In genomic region chr6:37111156-37111461, GRCh38 we compare ENCODE assay signal across 26 cellular contexts. TPM values are rescaled to one million over a fixed set of nuclear protein-coding genes. Genes with fewer than 3 reads are reported as not detected.
DNase-seq lines count a peak whose midpoint lies in the region; ATAC-seq, FAIRE-seq and TF ChIP-seq lines count a peak whose summit lies in the region.
"Had no signal": no experiment of that assay in that cellular context is flagged by ENCODE, and none has a peak within 500 bp of the region (broad histone marks: within the 10 kb centered on the region; RNA-seq: fewer than 3 reads in every experiment).

No MANE protein-coding gene starts in this region.

- H4K20me1 ChIP-seq in HepG2 (ENCODE audit: insufficient read depth, low read length) (no peaks in the 10 kb centered on the region), hepatocyte (ENCODE audit: insufficient read depth, poor library complexity, severe bottlenecking) (no peaks in the 10 kb centered on the region)

- no peaks in the 10 kb centered on the region for H3K9me3 Mint-ChIP-seq in T-helper 1 cell treated with Interleukin-12 subunit alpha and Interleukin-12 subunit beta and Interleukin-4 antibody, amounts not matched to agents 30 μg/mL and 1 μg/mL, for 36 hours
- peaks cover 0 to 3% (median 0%) of the 10 kb centered on the region in 7 donors for H3K9me3 Mint-ChIP-seq in CD14-positive monocyte
- H3K9me3 Mint-ChIP-seq: central memory CD8-positive, alpha-beta T cell; HFFc6 had no signal

- H3K4me2 ChIP-seq in HepG2 (ENCODE audit: low read depth, low read length) (peak overlapping the region; percentile 85), hepatocyte (peak overlapping the region; percentile 62)

- in situ Hi-C loops in HepG2 (cut with HindIII; ENCODE audit: extremely low pct_ligation_motif_present, low pct_unique_long_range_greater_than_20kb): no loop called here

- no peak overlapping the region for H3K4me3 Mint-ChIP-seq in T-helper 1 cell treated with Interleukin-12 subunit alpha and Interleukin-12 subunit beta and Interleukin-4 antibody, amounts not matched to agents 30 μg/mL and 1 μg/mL, for 36 hours
- no peak overlapping the region for H3K4me3 Mint-ChIP-seq in CD14-positive monocyte
- H3K4me3 Mint-ChIP-seq: activated naive CD8-positive, alpha-beta T cell; central memory CD8-positive, alpha-beta T cell; HFFc6; nephron had no signal

- no peak for TF ChIP-seq RAD21 in HepG2 (CRISPR knock-in tag; IDR thresholded peaks at IDR 0.05)

- H3K4me3 ChIP-seq in HepG2 (replicated peaks in 1 of 3; ENCODE audit: insufficient read depth in 1 of 3, low read depth in 2 of 3, low read length in 3 of 3) (peak overlapping the region in 1 of 3 experiments; percentile 41; a peak in 1 of 6 replicates), right lobe of liver (no peak overlapping the region), hepatocyte (no peak overlapping the region)
- H3K4me3 ChIP-seq: lower lobe of right lung, skin epidermis, transverse colon had no signal

- no peaks in the 10 kb centered on the region for H3K36me3 Mint-ChIP-seq in T-helper 1 cell treated with Interleukin-12 subunit alpha and Interleukin-12 subunit beta and Interleukin-4 antibody, amounts not matched to agents 30 μg/mL and 1 μg/mL, for 36 hours (ENCODE audit: low read depth)
- no peaks in the 10 kb centered on the region for H3K36me3 Mint-ChIP-seq in CD14-positive monocyte
- H3K36me3 Mint-ChIP-seq: activated naive CD8-positive, alpha-beta T cell had no signal

- no peak for FAIRE-seq in HepG2 (lab: Jason Lieb, UNC)
- FAIRE-seq: astrocyte, endometrium, frontal cortex had no signal

- DNase-seq in HepG2 (ENCODE audit: low spot score) (no peak), right lobe of liver (no peak), hepatocyte (ENCODE audit: low spot score) (no peak), CD14-positive monocyte (ENCODE audit: low spot score) (no peak)
- DNase-seq: activated CD4-positive, alpha-beta T cell treated with anti-CD3 and anti-CD28 coated beads, Interleukin-2, amount 50 U/mL, for 4 hours; C1 segment of cervical spinal cord; dermis blood vessel endothelial cell; GOT3; HFFc6; lower lobe of right lung; NCI-H446 treated with DMSO at 0.1 percent for 48 hours; OCI-M1; T-helper 9 cell; transverse colon; WERI-Rb-1 had no signal

- H3K27me3 Mint-ChIP-seq in T-helper 1 cell treated with Interleukin-12 subunit alpha and Interleukin-12 subunit beta and Interleukin-4 antibody, amounts not matched to agents 30 μg/mL and 1 μg/mL, for 36 hours (ENCODE audit: low read depth): no peaks in the 10 kb centered on the region
- peaks cover 0 to 7% (median 1%) of the 10 kb centered on the region in 3 donors for H3K27me3 Mint-ChIP-seq in CD14-positive monocyte (ENCODE audit: low read depth in 3 of 3)
- H3K27me3 Mint-ChIP-seq: activated naive CD8-positive, alpha-beta T cell; central memory CD8-positive, alpha-beta T cell had no signal

- H3K9ac ChIP-seq in HepG2 (ENCODE audit: insufficient read depth, low read depth, low read length): peak overlapping the region; percentile 67; the same call in 1 of the 2 replicates

- intact Hi-C loops in HepG2 (cut with micrococcal nuclease; ENCODE audit: unreplicated experiment) (no loop called here), right lobe of liver (cut with DNase I) (no loop called here), CD14-positive monocyte (cut with micrococcal nuclease) (loop anchor here in 1 of 2 donors (10.0 kb wide), 1 partner anchor 46 kb away; no protein-coding TSS in a partner anchor)

- H3K9me2 ChIP-seq in hepatocyte (replicated peaks; ENCODE audit: insufficient read depth): no peaks in the 10 kb centered on the region

- H3K27ac ChIP-seq in HepG2 (ENCODE audit: extremely low read length, insufficient read depth, low read length): peak overlapping the region; percentile 76
- no peak overlapping the region for H3K27ac ChIP-seq in right lobe of liver
- peak overlapping the region; percentile 87 for H3K27ac ChIP-seq in hepatocyte
- H3K27ac ChIP-seq: lower lobe of right lung, WERI-Rb-1 had no signal

- H3K27me3 ChIP-seq in HepG2 (ENCODE audit: control insufficient read depth in 1 of 2, insufficient read depth in 2 of 2, low read length in 2 of 2): no peaks in the 10 kb centered on the region
- no peaks in the 10 kb centered on the region for H3K27me3 ChIP-seq in right lobe of liver
- no peaks in the 10 kb centered on the region for H3K27me3 ChIP-seq in hepatocyte
- H3K27me3 ChIP-seq: transverse colon had no signal

- CTCF ChIA-PET in HepG2 (lab: Yijun Ruan, JAX; ENCODE audit: low intra/inter-chr PET ratio, low total read pairs): no interaction called here

- H3K4me1 ChIP-seq in HepG2 (ENCODE audit: insufficient read depth, low read length): peaks cover 76% of the 10 kb centered on the region
- peaks cover 0 to 13% (median 4%) of the 10 kb centered on the region in 4 donors for H3K4me1 ChIP-seq in right lobe of liver
- peaks cover 23% of the 10 kb centered on the region for H3K4me1 ChIP-seq in hepatocyte (ENCODE audit: insufficient read depth)
- H3K4me1 ChIP-seq: transverse colon had no signal

- H3K79me2 ChIP-seq in HepG2 (ENCODE audit: insufficient read depth, low read length) (no peaks in the 10 kb centered on the region), hepatocyte (no peaks in the 10 kb centered on the region)

- no peak for TF ChIP-seq CTCF in HepG2 (CRISPR knock-in tag; IDR thresholded peaks at IDR 0.05)
- TF ChIP-seq CTCF in right lobe of liver (IDR thresholded peaks at IDR 0.05): no peak
- TF ChIP-seq CTCF in hepatocyte (IDR thresholded peaks at IDR 0.05; ENCODE audit: poor library complexity): no peak
- no peak for TF ChIP-seq CTCF in CD14-positive monocyte (IDR thresholded peaks at IDR 0.05)

- peak overlapping the region; percentile 61 for H3K27ac Mint-ChIP-seq in T-helper 1 cell treated with Interleukin-12 subunit alpha and Interleukin-12 subunit beta and Interleukin-4 antibody, amounts not matched to agents 30 μg/mL and 1 μg/mL, for 36 hours
- no peak overlapping the region for H3K27ac Mint-ChIP-seq in CD14-positive monocyte
- H3K27ac Mint-ChIP-seq: activated naive CD8-positive, alpha-beta T cell; HFFc6 had no signal

- ATAC-seq in HepG2 (peak; percentile 5; the same call in 2 of the 3 replicates), right lobe of liver (no peak), GM19397 (IDR thresholded peaks at IDR 0.05; ENCODE audit: unreplicated experiment) (no peak), HG03039 (IDR thresholded peaks at IDR 0.05; ENCODE audit: unreplicated experiment) (no peak)
- ATAC-seq: Right ventricle myocardium inferior had no signal

- no TSS peak for BruUV-seq in HepG2 (replicated peaks; lab: Mats Ljungman, UMichigan)

- H2AFZ ChIP-seq in HepG2 (ENCODE audit: low read length) (no peak overlapping the region), hepatocyte (no peak overlapping the region)

- TF ChIP-seq POLR2A in HepG2 (IDR thresholded peaks at IDR 0.05; ENCODE audit: insufficient read depth in 1 of 2, low read depth in 2 of 2, low read length in 2 of 2): no peak
- no peak for TF ChIP-seq POLR2A in right lobe of liver (IDR thresholded peaks at IDR 0.05)

- H3K4me1 Mint-ChIP-seq in T-helper 1 cell treated with Interleukin-12 subunit alpha and Interleukin-12 subunit beta and Interleukin-4 antibody, amounts not matched to agents 30 μg/mL and 1 μg/mL, for 36 hours (ENCODE audit: low read depth): peaks cover 27% of the 10 kb centered on the region
- H3K4me1 Mint-ChIP-seq in CD14-positive monocyte: peaks cover 3% of the 10 kb centered on the region
- H3K4me1 Mint-ChIP-seq: central memory CD8-positive, alpha-beta T cell had no signal

- H3K9me3 ChIP-seq in HepG2 (ENCODE audit: low read length) (no peaks in the 10 kb centered on the region), right lobe of liver (no peaks in the 10 kb centered on the region), hepatocyte (ENCODE audit: low read depth) (no peaks in the 10 kb centered on the region)
- H3K9me3 ChIP-seq: lower lobe of right lung, transverse colon had no signal

- POLR2A ChIA-PET in HepG2 (lab: Yijun Ruan, JAX): interaction anchor here (0.9 to 6.9 kb wide), 21 partner anchors 9 to 134 kb away, joined by 3 to 172 read pairs (median 8); partner anchors contain the start of gene PIM1

- WGBS in HepG2 (ENCODE audit: low lambda C conversion rate): 43% methylated on average over 2 of the region's 2 CpGs
- 45% methylated on average over 2 of the region's 2 CpGs for WGBS in right lobe of liver (ENCODE audit: insufficient coverage, low coverage, low lambda C conversion rate, missing lambda C conversion rate)
- 60% methylated on average over 2 of the region's 2 CpGs for WGBS in hepatocyte (ENCODE audit: low lambda C conversion rate, missing lambda C conversion rate)

- no peaks in the 10 kb centered on the region for H3K36me3 ChIP-seq in HepG2 (replicated peaks in 1 of 2; ENCODE audit: control insufficient read depth in 1 of 2, insufficient read depth in 2 of 2, low read length in 2 of 2)
- no peaks in the 10 kb centered on the region for H3K36me3 ChIP-seq in right lobe of liver
- H3K36me3 ChIP-seq in hepatocyte (replicated peaks; ENCODE audit: insufficient read depth, low read depth): no peaks in the 10 kb centered on the region
- H3K36me3 ChIP-seq: lower lobe of right lung, transverse colon, WERI-Rb-1 had no signal

- TF ChIP-seq EP300 in HepG2 (IDR thresholded peaks at IDR 0.05; ENCODE audit: low read depth in 2 of 2, low read length in 2 of 2) (no peak), HepG2 (CRISPR knock-in tag; IDR thresholded peaks at IDR 0.05; ENCODE audit: borderline replicate concordance) (no peak)

RNA-seq across cellular contexts. Expression of gene PIM1, which starts 58.8 kb away (rescaled TPM):
- total RNA-seq in HepG2 (2016; rRNA removed; fragmentation: Illumina TruSeq; extraction: Trizol) (19.1 and 29.4 TPM in 2 replicates), right lobe of liver (10 to 100 TPM in 5 of 6 experiments, 1 to 10 TPM in 1; 5.1 to 45.2 (median 13.0) TPM), hepatocyte (71.3 and 81.0 TPM in 2 replicates)
- 13.7 and 14.9 TPM in 2 replicates for total RNA-seq in HepG2 (2016; cell fraction: cytosol; rRNA removed; fragmentation: Illumina TruSeq; extraction: Trizol; ENCODE audit: low read depth)
- total RNA-seq in HepG2 (2016; cell fraction: insoluble cytoplasmic fraction; rRNA removed; fragmentation: Illumina TruSeq; extraction: Trizol): 14.8 and 30.7 TPM in 2 replicates
- total RNA-seq in HepG2 (2016; cell fraction: membrane; rRNA removed; fragmentation: Illumina TruSeq; extraction: Trizol): 28.0 and 32.4 TPM in 2 replicates
- 29.7 and 34.7 TPM in 2 replicates for total RNA-seq in HepG2 (2016; cell fraction: nucleus; rRNA removed; fragmentation: Illumina TruSeq; extraction: Trizol)
- polyA plus RNA-seq in HepG2 (2011; rRNA removed) (117 and 149 TPM in 2 replicates), hepatocyte (96.6 and 99.1 TPM in 2 replicates), CD14-positive monocyte (10 to 100 TPM; 20.5 to 24.4 TPM)
- polyA plus RNA-seq in HepG2 (2011; cell fraction: cytosol; rRNA removed): 60.3 and 76.2 TPM in 2 replicates
- 145 and 149 TPM in 2 replicates for polyA plus RNA-seq in HepG2 (2011; cell fraction: nucleus; rRNA removed)
- polyA plus RNA-seq in HepG2 (2012): 142 and 149 TPM in 2 replicates
- 3.1 and 3.3 TPM in 2 replicates for polyA plus RNA-seq in HepG2 (2016; cell fraction: cytosol; fragmentation: Illumina TruSeq; extraction: Trizol; ENCODE audit: low read depth)
- polyA plus RNA-seq in HepG2 (2016; cell fraction: insoluble cytoplasmic fraction; fragmentation: Illumina TruSeq; extraction: Trizol; ENCODE audit: low read depth): 15.9 and 19.2 TPM in 2 replicates
- polyA plus RNA-seq in HepG2 (2016; cell fraction: membrane; fragmentation: Illumina TruSeq; extraction: Trizol; ENCODE audit: low read depth): 7.9 and 8.1 TPM in 2 replicates
- 68.4 and 71.9 TPM in 2 replicates for polyA plus RNA-seq in HepG2 (2016; cell fraction: nucleus; fragmentation: Illumina TruSeq; extraction: Trizol; ENCODE audit: insufficient read depth, low read depth)
- polyA minus RNA-seq in HepG2 (2011; rRNA and poly(A)+ RNA removed; ENCODE audit: low replicate concordance): 24.0 and 183 TPM in 2 replicates
- polyA minus RNA-seq in HepG2 (2011; cell fraction: cytosol; rRNA and poly(A)+ RNA removed): 66.0 and 82.3 TPM in 2 replicates
- 45.6 and 58.6 TPM in 2 replicates for polyA minus RNA-seq in HepG2 (2011; cell fraction: nucleus; rRNA and poly(A)+ RNA removed)

Comparison
In these comparisons a context has a peak if more than half of its experiments do, and no peak if none do; other contexts are left out.
1. H3K27ac ChIP-seq: peak in HepG2 (single experiment) and hepatocyte (single experiment); none in right lobe of liver (0 of 3).